17 cellular contexts compared by ENCODE assay signal in the genomic region with DNA sequence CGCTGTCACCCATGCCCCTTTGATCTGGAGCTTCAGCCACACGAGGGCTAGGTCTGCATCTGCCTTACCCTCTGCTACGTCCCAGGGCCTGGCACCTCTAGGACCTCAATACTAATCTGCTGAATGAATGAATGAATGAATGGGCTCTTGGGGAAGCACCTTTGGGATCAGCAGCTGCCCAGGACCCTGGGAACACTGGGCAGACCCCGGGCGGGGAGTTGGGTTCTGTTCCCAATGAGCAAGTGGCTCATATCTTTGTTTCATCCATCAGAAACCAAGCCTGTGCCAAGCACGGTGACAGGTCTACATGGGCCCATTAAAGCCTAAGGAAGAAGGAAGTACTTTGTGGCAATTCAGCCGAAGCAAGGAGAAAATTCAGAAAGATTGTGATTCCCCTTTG. TPM values are rescaled to one million over a fixed set of nuclear protein-coding genes. Genes with fewer than 3 reads are reported as not detected.
"Had no signal": no experiment of that assay in that cellular context is flagged by ENCODE, and none has a peak within 500 bp of the region (broad histone marks: within the 10 kb centered on the region; RNA-seq: fewer than 3 reads in every experiment).

No MANE protein-coding gene starts in this region.

- H3K9me3 ChIP-seq: left ventricle myocardium inferior, SK-N-SH had no signal

- H3K4me3 ChIP-seq: left ventricle myocardium inferior had no signal

- H3K36me3 Mint-ChIP-seq: activated naive CD8-positive, alpha-beta T cell treated with anti-CD3 and anti-CD28 coated beads for 36 hours; memory B cell; naive thymus-derived CD4-positive, alpha-beta T cell had no signal

- H3K9ac ChIP-seq: SK-N-SH had no signal

- H3K4me3 Mint-ChIP-seq: activated CD4-positive, alpha-beta T cell treated with anti-CD3 and anti-CD28 coated beads, Interleukin-2, amount 10 ng/mL, durations not matched to agents 7 days and 5 days; activated CD8-positive, alpha-beta T cell treated with anti-CD3 and anti-CD28 coated beads, Interleukin-2, amount 10 ng/mL, durations not matched to agents 7 days and 5 days; activated naive CD8-positive, alpha-beta T cell treated with anti-CD3 and anti-CD28 coated beads for 36 hours; activated T-cell treated with anti-CD3 and anti-CD28 coated beads, Interleukin-2, amount 50 U/mL, for 4 hours; memory B cell; naive thymus-derived CD4-positive, alpha-beta T cell; stimulated activated naive CD8-positive, alpha-beta T cell treated with anti-CD3 and anti-CD28 coated beads, Interleukin-15, amount 100 ng/mL, for 72 hours had no signal

- DNase-seq: activated CD4-positive, alpha-beta T cell treated with anti-CD3 and anti-CD28 coated beads, Interleukin-2, amount 10 ng/mL, durations not matched to agents 7 days and 5 days; activated CD4-positive, CD25-positive, alpha-beta regulatory T cell; activated CD8-positive, alpha-beta T cell treated with anti-CD3 and anti-CD28 coated beads, Interleukin-2, amount 10 ng/mL, durations not matched to agents 7 days and 5 days; activated gamma-delta T cell treated with Interleukin-2 at 50 U/mL for 16 hours; activated naive CD8-positive, alpha-beta T cell treated with anti-CD3 and anti-CD28 coated beads for 36 hours; activated T-cell treated with anti-CD3 and anti-CD28 coated beads, Interleukin-2, amount 50 U/mL, for 4 hours; amniotic stem cell; caudate nucleus; erythroblast; foreskin melanocyte; head of caudate nucleus; left ventricle myocardium inferior; naive thymus-derived CD4-positive, alpha-beta T cell; SK-N-SH; stimulated activated naive CD8-positive, alpha-beta T cell treated with anti-CD3 and anti-CD28 coated beads, Interleukin-15, amount 100 ng/mL, for 72 hours; trophoblast cell had no signal

- H3K36me3 ChIP-seq: left ventricle myocardium inferior had no signal

- H3K4me1 Mint-ChIP-seq: memory B cell had no signal

- H3K9me3 Mint-ChIP-seq: activated CD4-positive, alpha-beta T cell treated with anti-CD3 and anti-CD28 coated beads, Interleukin-2, amount 10 ng/mL, durations not matched to agents 7 days and 5 days; activated naive CD8-positive, alpha-beta T cell treated with anti-CD3 and anti-CD28 coated beads for 36 hours; activated T-cell treated with anti-CD3 and anti-CD28 coated beads, Interleukin-2, amount 50 U/mL, for 4 hours; memory B cell; stimulated activated naive CD8-positive, alpha-beta T cell treated with anti-CD3 and anti-CD28 coated beads, Interleukin-15, amount 100 ng/mL, for 72 hours had no signal

- H3K27ac ChIP-seq: left ventricle myocardium inferior had no signal

- ATAC-seq: activated CD8-positive, alpha-beta T cell treated with anti-CD3 and anti-CD28 coated beads, Interleukin-2, amount 10 ng/mL, durations not matched to agents 7 days and 5 days; activated T-cell treated with anti-CD3 and anti-CD28 coated beads, Interleukin-2, amount 50 U/mL, for 4 hours; naive thymus-derived CD4-positive, alpha-beta T cell; stimulated activated naive CD8-positive, alpha-beta T cell treated with anti-CD3 and anti-CD28 coated beads, Interleukin-15, amount 100 ng/mL, for 72 hours had no signal

- H3K27ac Mint-ChIP-seq: activated CD4-positive, alpha-beta T cell treated with anti-CD3 and anti-CD28 coated beads, Interleukin-2, amount 10 ng/mL, durations not matched to agents 7 days and 5 days; activated CD8-positive, alpha-beta T cell treated with anti-CD3 and anti-CD28 coated beads, Interleukin-2, amount 10 ng/mL, durations not matched to agents 7 days and 5 days; activated naive CD8-positive, alpha-beta T cell treated with anti-CD3 and anti-CD28 coated beads for 36 hours; memory B cell; naive thymus-derived CD4-positive, alpha-beta T cell had no signal

RNA-seq across cellular contexts. Expression of a gene that starts 41.5 kb away (rescaled TPM):
- total RNA-seq: activated CD4-positive, alpha-beta T cell treated with anti-CD3 and anti-CD28 coated beads, Interleukin-2, amount 10 ng/mL, durations not matched to agents 7 days and 5 days; activated CD8-positive, alpha-beta T cell treated with anti-CD3 and anti-CD28 coated beads, Interleukin-2, amount 10 ng/mL, durations not matched to agents 7 days and 5 days; activated naive CD8-positive, alpha-beta T cell treated with anti-CD3 and anti-CD28 coated beads for 36 hours; activated T-cell treated with anti-CD3 and anti-CD28 coated beads, Interleukin-2, amount 50 U/mL, for 4 hours; naive thymus-derived CD4-positive, alpha-beta T cell had no signal
- polyA plus RNA-seq: naive thymus-derived CD4-positive, alpha-beta T cell had no signal
